ENCODE assay signal across 1 cellular context in the genomic region with DNA sequence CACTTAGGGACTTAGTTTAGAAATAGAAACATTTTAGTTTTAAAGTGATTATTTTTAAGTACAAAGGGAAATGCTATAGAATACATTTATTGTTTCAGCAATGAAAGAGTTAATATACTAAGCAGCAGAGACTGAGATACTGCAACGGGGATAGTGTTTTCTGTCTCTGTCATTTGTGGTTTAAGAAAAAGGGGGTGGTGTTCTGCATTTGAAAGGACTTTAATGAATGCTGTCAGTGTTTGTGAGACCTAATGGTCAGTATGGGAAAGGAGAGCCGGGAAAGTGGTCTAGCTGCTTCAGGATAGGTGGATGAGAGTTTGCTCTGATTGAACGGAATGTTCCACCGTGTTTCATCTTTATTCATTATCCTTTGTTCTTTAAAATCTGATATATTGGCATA.
A peak's percentile ranks its signal among the peaks of the same experiment; 100 is the strongest.
TF ChIP-seq lines count a peak whose summit lies in the region.

A gene with protein sequence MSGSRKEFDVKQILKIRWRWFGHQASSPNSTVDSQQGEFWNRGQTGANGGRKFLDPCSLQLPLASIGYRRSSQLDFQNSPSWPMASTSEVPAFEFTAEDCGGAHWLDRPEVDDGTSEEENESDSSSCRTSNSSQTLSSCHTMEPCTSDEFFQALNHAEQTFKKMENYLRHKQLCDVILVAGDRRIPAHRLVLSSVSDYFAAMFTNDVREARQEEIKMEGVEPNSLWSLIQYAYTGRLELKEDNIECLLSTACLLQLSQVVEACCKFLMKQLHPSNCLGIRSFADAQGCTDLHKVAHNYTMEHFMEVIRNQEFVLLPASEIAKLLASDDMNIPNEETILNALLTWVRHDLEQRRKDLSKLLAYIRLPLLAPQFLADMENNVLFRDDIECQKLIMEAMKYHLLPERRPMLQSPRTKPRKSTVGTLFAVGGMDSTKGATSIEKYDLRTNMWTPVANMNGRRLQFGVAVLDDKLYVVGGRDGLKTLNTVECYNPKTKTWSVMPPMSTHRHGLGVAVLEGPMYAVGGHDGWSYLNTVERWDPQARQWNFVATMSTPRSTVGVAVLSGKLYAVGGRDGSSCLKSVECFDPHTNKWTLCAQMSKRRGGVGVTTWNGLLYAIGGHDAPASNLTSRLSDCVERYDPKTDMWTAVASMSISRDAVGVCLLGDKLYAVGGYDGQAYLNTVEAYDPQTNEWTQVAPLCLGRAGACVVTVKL (plus strand): TSS at position 139 of the 400 bp plus-strand sequence. CDS start 421 bp downstream, outside the sequence.

TF ChIP-seq in HepG2, 621 proteins besides CTCF, POLR2A, EP300 and RAD21:
- TF ChIP-seq CBX2 (IDR thresholded peaks at IDR 0.05; ENCODE audit: low read depth, low read length) = no peak
- no peak for TF ChIP-seq CBX2 (CRISPR knock-in tag; IDR thresholded peaks at IDR 0.05; ENCODE audit: low read depth)
- peak; percentile 65; the same call in 1 of the 2 replicates for TF ChIP-seq ZNF652 (CRISPR knock-in tag; IDR thresholded peaks at IDR 0.05; ENCODE audit: borderline replicate concordance, low read depth)
TF ChIP-seq in HepG2: peak in this region for 1.
